13 cellular contexts compared by ENCODE assay signal in genomic region chr5:90606539-90606938, GRCh38. TPM values are rescaled to one million over a fixed set of nuclear protein-coding genes. Genes with fewer than 3 reads are reported as not detected.
DNase-seq lines count a peak whose midpoint lies in the region; ATAC-seq and TF ChIP-seq lines count a peak whose summit lies in the region.
"Had no signal": no experiment of that assay in that cellular context is flagged by ENCODE, and none has a peak within 500 bp of the region (broad histone marks: within the 10 kb centered on the region; RNA-seq: fewer than 3 reads in every experiment).

No MANE protein-coding gene starts in this region.

- no peak overlapping the region for H3K4me3 Mint-ChIP-seq in Caco-2 (ENCODE audit: unreplicated experiment)

- no peak overlapping the region for H3K4me3 ChIP-seq in Caco-2 (ENCODE audit: low read depth, low read length)
- no peak overlapping the region for H3K4me3 ChIP-seq in H7 (ENCODE audit: insufficient read depth, low read depth, low read length)
- no peak overlapping the region for H3K4me3 ChIP-seq in RWPE2 (ENCODE audit: severe bottlenecking)
- no peak overlapping the region for H3K4me3 ChIP-seq in kidney epithelial cell (ENCODE audit: low read depth, low read length)
- no peak overlapping the region for H3K4me3 ChIP-seq in adrenal gland

- POLR2A ChIA-PET in Caco-2 (lab: Charles Lee) = no interaction called here

- no peaks in the 10 kb centered on the region for H3K9me3 Mint-ChIP-seq in Caco-2 (ENCODE audit: unreplicated experiment)

- H3K27me3 ChIP-seq in Caco-2 (replicated peaks; ENCODE audit: control insufficient read depth, insufficient read depth, low read length) (no peaks in the 10 kb centered on the region; the same call in 1 of the 2 replicates), H7 (ENCODE audit: control insufficient read depth, insufficient read depth, low read length) (no peaks in the 10 kb centered on the region), RWPE2 (ENCODE audit: insufficient read depth, poor library complexity, severe bottlenecking) (peaks cover 6% of the 10 kb centered on the region), kidney epithelial cell (ENCODE audit: control insufficient read depth, insufficient read depth, low read length) (no peaks in the 10 kb centered on the region), adrenal gland (no peaks in the 10 kb centered on the region)

- H3K27ac ChIP-seq in RWPE2 (ENCODE audit: poor library complexity, severe bottlenecking) (no peak overlapping the region), adrenal gland (no peak overlapping the region)

- no peak for ATAC-seq in RWPE2 (ENCODE audit: low read depth)
- ATAC-seq: esophagus mucosa had no signal

- TF ChIP-seq POLR2A in adrenal gland (IDR thresholded peaks at IDR 0.05) = no peak

- 38 to 46% (median 41%) methylated on average over 2 of the region's 2 CpGs for WGBS in adrenal gland, 4 donors

- peak in 1 of 2 experiments; percentile 5 for DNase-seq in Caco-2
- DNase-seq in H7 = peak; percentile 20
- DNase-seq in RWPE2 (ENCODE audit: low spot score) = no peak
- DNase-seq in kidney epithelial cell (ENCODE audit: low read depth) = no peak
- no peak for DNase-seq in HuH-7 (ENCODE audit: low spot score)
- DNase-seq in anterior cingulate cortex (lab: John Stamatoyannopoulos, UW) = no peak
- no peak for DNase-seq in activated CD4-positive, CD25-positive, alpha-beta regulatory T cell treated with anti-CD3 and anti-CD28 coated beads, Interleukin-2, amount 50 U/mL, for 72 hours
- no peak for DNase-seq in adrenal gland
- DNase-seq: activated CD8-positive, alpha-beta memory T cell treated with anti-CD3 and anti-CD28 coated beads for 24 hours; DMS153; kidney; trophoblast cell had no signal

- CTCF ChIA-PET in Caco-2 (lab: Charles Lee) = no interaction called here

- peaks cover 9% of the 10 kb centered on the region for H3K27me3 Mint-ChIP-seq in Caco-2 (ENCODE audit: insufficient read depth, unreplicated experiment)

- TF ChIP-seq CTCF in Caco-2 (IDR thresholded peaks at IDR 0.05; ENCODE audit: insufficient read depth in 1 of 2, low read depth in 1 of 2, low read length in 1 of 2, severe bottlenecking in 1 of 2, unreplicated experiment in 1 of 2) = peak; percentile 37 to 52
- peak; percentile 40 for TF ChIP-seq CTCF in RWPE2 (IDR thresholded peaks at IDR 0.05; ENCODE audit: poor library complexity, severe bottlenecking)
- TF ChIP-seq CTCF in kidney epithelial cell (IDR thresholded peaks at IDR 0.05; ENCODE audit: insufficient read depth, low read length, poor library complexity, severe bottlenecking) = peak; percentile 34
- TF ChIP-seq CTCF in adrenal gland (IDR thresholded peaks at IDR 0.05) = no peak

- no peaks in the 10 kb centered on the region for H3K4me1 ChIP-seq in Caco-2
- no peaks in the 10 kb centered on the region for H3K4me1 ChIP-seq in RWPE2 (ENCODE audit: insufficient read depth, poor library complexity, severe bottlenecking)
- H3K4me1 ChIP-seq in adrenal gland (replicated peaks in 1 of 2) = no peaks in the 10 kb centered on the region

- H3K36me3 ChIP-seq in Caco-2 (ENCODE audit: control insufficient read depth, insufficient read depth, low read length) (no peaks in the 10 kb centered on the region), H7 (replicated peaks; ENCODE audit: control insufficient read depth, insufficient read depth, low read length) (no peaks in the 10 kb centered on the region), RWPE2 (ENCODE audit: low read depth) (no peaks in the 10 kb centered on the region), kidney epithelial cell (ENCODE audit: control insufficient read depth, insufficient read depth, low read length) (no peaks in the 10 kb centered on the region), adrenal gland (replicated peaks in 1 of 2) (no peaks in the 10 kb centered on the region)

- H3K4me1 Mint-ChIP-seq in Caco-2 (ENCODE audit: low read depth, unreplicated experiment) = peaks cover 6% of the 10 kb centered on the region

- H3K27ac Mint-ChIP-seq in Caco-2 (ENCODE audit: unreplicated experiment) = no peak overlapping the region

- H3K36me3 Mint-ChIP-seq in Caco-2 (ENCODE audit: insufficient read depth, unreplicated experiment) = no peaks in the 10 kb centered on the region

- intact Hi-C loops in Caco-2 (cut with micrococcal nuclease; ENCODE audit: unreplicated experiment) = loop anchor here (2.0 kb wide), 1 partner anchor 176 kb away; no protein-coding TSS in a partner anchor
- intact Hi-C loops in adrenal gland (cut with DNase I) = loop anchor here in 1 of 2 donors (10.0 kb wide), 1 partner anchor 172 kb away; no protein-coding TSS in a partner anchor

- H3K9me3 ChIP-seq in Caco-2 (no peaks in the 10 kb centered on the region), RWPE2 (ENCODE audit: severe bottlenecking) (no peaks in the 10 kb centered on the region), adrenal gland (replicated peaks in 1 of 3) (no peaks in the 10 kb centered on the region)

- no TSS peak for BruUV-seq in Caco-2 (replicated peaks; lab: Mats Ljungman, UMichigan)

RNA-seq across cellular contexts. Expression of gene ADGRV1, which starts 47.9 kb away (rescaled TPM):
- total RNA-seq in Caco-2 (2022) = 23.2 and 31.1 TPM in 2 replicates
- total RNA-seq in H7 (2014; rRNA removed; shearing (Covaris generic)) = 28.8 and 44.2 TPM in 2 replicates
- 2.7 and 3.5 TPM in 2 replicates for total RNA-seq in kidney epithelial cell
- 1,000 to 10,000 TPM in 4 of 8 donors, 100 to 1,000 TPM in 4; 526 to 2,577 (median 946) TPM for total RNA-seq in adrenal gland
- 100 to 1,000 TPM; 229 to 676 (median 510) TPM for polyA plus RNA-seq in adrenal gland

Comparison
In these comparisons a context has a peak if more than half of its experiments do, and no peak if none do; other contexts are left out.
1. CTCF ChIP-seq: peak in Caco-2 (2 of 2), RWPE2 (single experiment) and kidney epithelial cell (single experiment); none in adrenal gland (0 of 6).
2. RNA of gene ADGRV1, which starts 47.9 kb away (total RNA-seq): 526 to 2,577 TPM in adrenal gland; 28.8 to 44.2 TPM in H7, 23.2 to 31.1 TPM in Caco-2 and 2.7 to 3.5 TPM in kidney epithelial cell; every median in the first group is over 10 times any median in the second.